In the genomic region with DNA sequence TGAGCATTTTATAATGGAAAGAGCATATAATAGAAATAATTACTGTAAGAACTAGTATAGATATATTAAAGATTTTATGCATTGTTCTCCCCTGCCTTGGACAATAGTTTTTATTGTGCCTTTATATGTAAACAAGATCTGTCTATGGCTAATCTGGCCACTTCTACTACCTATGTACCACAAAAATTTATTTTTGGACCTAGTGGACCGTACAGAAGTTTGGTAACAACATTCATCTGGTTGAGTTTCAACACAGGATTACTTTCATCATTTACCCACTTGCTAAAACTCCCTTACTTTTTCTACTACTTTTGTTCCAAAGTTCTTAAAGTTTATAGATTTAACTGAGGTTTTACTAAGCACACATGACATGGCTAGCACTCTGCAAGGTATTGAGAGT, we compare ENCODE assay signal across 23 cellular contexts. TPM values are rescaled to one million over a fixed set of nuclear protein-coding genes. Genes with fewer than 3 reads are reported as not detected.
A peak's percentile ranks its signal among the peaks of the same experiment; 100 is the strongest.
DNase-seq lines count a peak whose midpoint lies in the region; ATAC-seq, FAIRE-seq and TF ChIP-seq lines count a peak whose summit lies in the region.
"Had no signal": no experiment of that assay in that cellular context is flagged by ENCODE, and none has a peak within 500 bp of the region (broad histone marks: within the 10 kb centered on the region; RNA-seq: fewer than 3 reads in every experiment).

No MANE protein-coding gene starts in this region.

- no peak for TF ChIP-seq CTCF in body of pancreas (IDR thresholded peaks at IDR 0.05)
- TF ChIP-seq CTCF in HepG2 (CRISPR knock-in tag; IDR thresholded peaks at IDR 0.05) = no peak
- TF ChIP-seq CTCF in pancreas (IDR thresholded peaks at IDR 0.05) = no peak

- TF ChIP-seq POLR2A in body of pancreas (IDR thresholded peaks at IDR 0.05) (no peak), HepG2 (IDR thresholded peaks at IDR 0.05; ENCODE audit: insufficient read depth in 1 of 2, low read depth in 2 of 2, low read length in 2 of 2) (no peak)

- no peak overlapping the region for H3K4me3 Mint-ChIP-seq in immature natural killer cell
- H3K4me3 Mint-ChIP-seq: B cell; CD4-positive, CD25-positive, alpha-beta regulatory T cell; CD8-positive, alpha-beta T cell; HFFc6 had no signal

- H3K4me3 ChIP-seq in body of pancreas = no peak overlapping the region
- H3K4me3 ChIP-seq in HepG2 (replicated peaks in 1 of 3; ENCODE audit: insufficient read depth in 1 of 3, low read depth in 2 of 3, low read length in 3 of 3) = peak overlapping the region in 2 of 3 experiments; percentile 17 to 36; a peak in 1 of 6 replicates
- H3K4me3 ChIP-seq in pancreas = no peak overlapping the region
- no peak overlapping the region for H3K4me3 ChIP-seq in small intestine (ENCODE audit: low read depth in 1 of 2, low read length in 2 of 2)
- H3K4me3 ChIP-seq: BLaER1, HAP-1 had no signal

- no peak overlapping the region for H3K27ac Mint-ChIP-seq in immature natural killer cell
- H3K27ac Mint-ChIP-seq: B cell; CD4-positive, CD25-positive, alpha-beta regulatory T cell; CD8-positive, alpha-beta T cell; HFFc6 had no signal

- intact Hi-C loops in body of pancreas (cut with DNase I) = no loop called here
- intact Hi-C loops in HepG2 (cut with micrococcal nuclease; ENCODE audit: unreplicated experiment) = loop anchor here (1.0 to 2.0 kb wide), 2 partner anchors 14 to 80 kb away; a partner anchor contains a TSS
- intact Hi-C loops in pancreas (cut with DNase I) = no loop called here

- H3K27ac ChIP-seq in body of pancreas (peak overlapping the region; percentile 1 to 58 (median 17)), HepG2 (ENCODE audit: extremely low read length, insufficient read depth, low read length) (peak overlapping the region; percentile 95), pancreas (peak overlapping the region in 3 of 4 donors; percentile 8 to 75 (median 67)), small intestine (ENCODE audit: low read depth in 1 of 2, low read length in 1 of 2) (peak overlapping the region; percentile 46 to 50)
- H3K27ac ChIP-seq: 22Rv1, BLaER1, C4-2B had no signal

- H2AFZ ChIP-seq in HepG2 (ENCODE audit: low read length) = no peak overlapping the region

- DNase-seq in body of pancreas (no peak), HepG2 (ENCODE audit: low spot score) (no peak), pancreas (no peak), small intestine (no peak), GM19239 (ENCODE audit: insufficient read length, low spot score) (no peak), cortex of kidney (lab: John Stamatoyannopoulos, UW) (no peak), immature natural killer cell (no peak)
- DNase-seq: Caco-2; CD4-positive, CD25-positive, alpha-beta regulatory T cell; CD8-positive, alpha-beta T cell; DMS153; DND-41; GOT3; HFFc6 had no signal

- H4K20me1 ChIP-seq in HepG2 (ENCODE audit: insufficient read depth, low read length) = no peaks in the 10 kb centered on the region
- H4K20me1 ChIP-seq: BLaER1 had no signal

- peaks cover 4 to 6% (median 4%) of the 10 kb centered on the region in 3 donors for H3K36me3 Mint-ChIP-seq in immature natural killer cell

- H3K27me3 ChIP-seq in body of pancreas (no peaks in the 10 kb centered on the region), HepG2 (ENCODE audit: control insufficient read depth in 1 of 2, insufficient read depth in 2 of 2, low read length in 2 of 2) (no peaks in the 10 kb centered on the region), pancreas (no peaks in the 10 kb centered on the region), small intestine (ENCODE audit: control insufficient read depth in 2 of 2, insufficient read depth in 2 of 2, low read length in 2 of 2) (no peaks in the 10 kb centered on the region)
- H3K27me3 ChIP-seq: BLaER1 had no signal

- 85 to 90% methylated on average over 1 of the region's 1 CpG for WGBS in body of pancreas, 2 donors
- WGBS in HepG2 (ENCODE audit: low lambda C conversion rate) = 17% methylated on average over 1 of the region's 1 CpG
- WGBS in pancreas, 2 donors = 82 to 94% methylated on average over 1 of the region's 1 CpG
- 83 to 100% (median 87%) methylated on average over 1 of the region's 1 CpG for WGBS in small intestine, 3 donors

- H3K79me2 ChIP-seq in HepG2 (ENCODE audit: insufficient read depth, low read length) = no peaks in the 10 kb centered on the region

- CTCF ChIA-PET in HepG2 (lab: Yijun Ruan, JAX; ENCODE audit: low intra/inter-chr PET ratio, low total read pairs) = no interaction called here

- H3K9me3 ChIP-seq in body of pancreas (no peaks in the 10 kb centered on the region), HepG2 (ENCODE audit: low read length) (no peaks in the 10 kb centered on the region), pancreas (no peaks in the 10 kb centered on the region), small intestine (ENCODE audit: control insufficient read depth, low read depth) (no peaks in the 10 kb centered on the region)
- H3K9me3 ChIP-seq: Caco-2, HAP-1 had no signal

- H3K4me1 ChIP-seq in body of pancreas = peaks cover 25% of the 10 kb centered on the region
- peaks cover 71% of the 10 kb centered on the region for H3K4me1 ChIP-seq in HepG2 (ENCODE audit: insufficient read depth, low read length)
- peaks cover 10 to 30% (median 20%) of the 10 kb centered on the region in 3 donors for H3K4me1 ChIP-seq in pancreas
- H3K4me1 ChIP-seq in small intestine (ENCODE audit: control insufficient read depth in 2 of 2, insufficient read depth in 1 of 2, low read depth in 1 of 2, low read length in 1 of 2) = peaks cover 0 to 3% of the 10 kb centered on the region in 2 donors
- H3K4me1 ChIP-seq: BLaER1 had no signal

- H3K27me3 Mint-ChIP-seq in immature natural killer cell (ENCODE audit: low read depth in 3 of 3) = no peaks in the 10 kb centered on the region
- H3K27me3 Mint-ChIP-seq: B cell; CD4-positive, CD25-positive, alpha-beta regulatory T cell had no signal

- H3K9ac ChIP-seq in HepG2 (ENCODE audit: insufficient read depth, low read depth, low read length) = peak overlapping the region; percentile 71
- H3K9ac ChIP-seq: BLaER1 had no signal

- in situ Hi-C loops in HepG2 (cut with HindIII; ENCODE audit: extremely low pct_ligation_motif_present, low pct_unique_long_range_greater_than_20kb) = no loop called here

- ATAC-seq in body of pancreas (no peak), HepG2 (peak; percentile 19; the same call in 2 of the 3 replicates), pancreas (no peak)
- ATAC-seq: CD8-positive, alpha-beta T cell had no signal

- BruUV-seq in HepG2 (replicated peaks; lab: Mats Ljungman, UMichigan) = TSS peak; percentile 89

- H3K36me3 ChIP-seq in body of pancreas (replicated peaks in 1 of 2; ENCODE audit: insufficient read depth in 1 of 2, low read depth in 2 of 2) (no peaks in the 10 kb centered on the region), HepG2 (replicated peaks in 1 of 2; ENCODE audit: control insufficient read depth in 1 of 2, insufficient read depth in 2 of 2, low read length in 2 of 2) (no peaks in the 10 kb centered on the region), pancreas (no peaks in the 10 kb centered on the region), small intestine (ENCODE audit: control insufficient read depth in 2 of 2, insufficient read depth in 2 of 2, low read length in 2 of 2) (no peaks in the 10 kb centered on the region)
- H3K36me3 ChIP-seq: BLaER1, HAP-1 had no signal

- TF ChIP-seq RAD21 in HepG2 (CRISPR knock-in tag; IDR thresholded peaks at IDR 0.05) = no peak

- FAIRE-seq in HepG2 (lab: Jason Lieb, UNC) (no peak), pancreas (lab: Jason Lieb, UNC) (no peak), small intestine (lab: Jason Lieb, UNC) (no peak), GM19239 (lab: Jason Lieb, UNC) (no peak)
- FAIRE-seq: A204.1, G401.6, GM12892, H54 had no signal

- H3K4me1 Mint-ChIP-seq in immature natural killer cell = no peaks in the 10 kb centered on the region
- H3K4me1 Mint-ChIP-seq: B cell had no signal

- no peak for TF ChIP-seq EP300 in HepG2 (IDR thresholded peaks at IDR 0.05; ENCODE audit: low read depth in 2 of 2, low read length in 2 of 2)
- no peak for TF ChIP-seq EP300 in HepG2 (CRISPR knock-in tag; IDR thresholded peaks at IDR 0.05; ENCODE audit: borderline replicate concordance)

- POLR2A ChIA-PET in HepG2 (lab: Yijun Ruan, JAX) = interaction anchor here (1.2 to 2.8 kb wide), 6 partner anchors 8 to 385 kb away, joined by 3 to 54 read pairs (median 10); a partner anchor contains a TSS

- no peaks in the 10 kb centered on the region for H3K9me3 Mint-ChIP-seq in immature natural killer cell
- H3K9me3 Mint-ChIP-seq: CD4-positive, CD25-positive, alpha-beta regulatory T cell; CD8-positive, alpha-beta T cell; HFFc6 had no signal

- H3K4me2 ChIP-seq in HepG2 (ENCODE audit: low read depth, low read length) = peak overlapping the region; percentile 66
- H3K4me2 ChIP-seq: BLaER1 had no signal

RNA-seq across cellular contexts. Expression of a gene that starts 13.2 kb away (rescaled TPM):
- total RNA-seq in body of pancreas (10 to 100 TPM; 10.9 to 21.8 TPM), HepG2 (2016; rRNA removed; fragmentation: Illumina TruSeq; extraction: Trizol) (0.46 and 1.0 TPM in 2 replicates), pancreas (10 to 100 TPM in 4 of 6 donors, 1 to 10 TPM in 2; 4.7 to 16.8 (median 12.1) TPM)
- total RNA-seq in HepG2 (2016; cell fraction: cytosol; rRNA removed; fragmentation: Illumina TruSeq; extraction: Trizol; ENCODE audit: low read depth) = 0.35 and 1.3 TPM in 2 replicates
- 0.97 and 0.98 TPM in 2 replicates for total RNA-seq in HepG2 (2016; cell fraction: insoluble cytoplasmic fraction; rRNA removed; fragmentation: Illumina TruSeq; extraction: Trizol)
- 0.49 and 0.76 TPM in 2 replicates for total RNA-seq in HepG2 (2016; cell fraction: membrane; rRNA removed; fragmentation: Illumina TruSeq; extraction: Trizol)
- 0.47 and 1.3 TPM in 2 replicates for total RNA-seq in HepG2 (2016; cell fraction: nucleus; rRNA removed; fragmentation: Illumina TruSeq; extraction: Trizol)
- polyA plus RNA-seq in HepG2 (2011; rRNA removed) (0.98 and 1.6 TPM in 2 replicates), pancreas (10 to 100 TPM; 14.3 to 18.2 TPM), small intestine (1 to 10 TPM; 1.5 to 2.9 (median 2.7) TPM), immature natural killer cell (1 to 10 TPM in 1 of 3 donors, under 1 TPM in 1, not detected in 1; 0.72 to 1.2 TPM)
- polyA plus RNA-seq in HepG2 (2011; cell fraction: cytosol; rRNA removed) = 1.0 and 1.4 TPM in 2 replicates
- 3.6 and 4.1 TPM in 2 replicates for polyA plus RNA-seq in HepG2 (2011; cell fraction: nucleus; rRNA removed)
- 2.6 and 3.3 TPM in 2 replicates for polyA plus RNA-seq in HepG2 (2012)
- polyA plus RNA-seq in HepG2 (2016; cell fraction: cytosol; fragmentation: Illumina TruSeq; extraction: Trizol; ENCODE audit: low read depth) = 0.16 and 0.17 TPM in 2 replicates
- polyA plus RNA-seq in HepG2 (2016; cell fraction: insoluble cytoplasmic fraction; fragmentation: Illumina TruSeq; extraction: Trizol; ENCODE audit: low read depth) = 0.60 and 0.63 TPM in 2 replicates
- 0.25 and 0.37 TPM in 2 replicates for polyA plus RNA-seq in HepG2 (2016; cell fraction: membrane; fragmentation: Illumina TruSeq; extraction: Trizol; ENCODE audit: low read depth)
- 1.1 and 1.2 TPM in 2 replicates for polyA plus RNA-seq in HepG2 (2016; cell fraction: nucleus; fragmentation: Illumina TruSeq; extraction: Trizol; ENCODE audit: insufficient read depth, low read depth)
- polyA minus RNA-seq in HepG2 (2011; rRNA and poly(A)+ RNA removed; ENCODE audit: low replicate concordance) = 0.75 and 0.82 TPM in 2 replicates
- 0.89 and 0.97 TPM in 2 replicates for polyA minus RNA-seq in HepG2 (2011; cell fraction: cytosol; rRNA and poly(A)+ RNA removed)
- 2.8 and 4.2 TPM in 2 replicates for polyA minus RNA-seq in HepG2 (2011; cell fraction: nucleus; rRNA and poly(A)+ RNA removed)

RNA-seq across cellular contexts. Expression of a gene that starts 14.6 kb away (rescaled TPM):
- total RNA-seq in body of pancreas (100 to 1,000 TPM; 102 to 174 TPM), HepG2 (2016; rRNA removed; fragmentation: Illumina TruSeq; extraction: Trizol) (277 and 357 TPM in 2 replicates), pancreas (100 to 1,000 TPM in 5 of 6 donors, 10 to 100 TPM in 1; 89.6 to 203 (median 105) TPM)
- 95.1 and 97.4 TPM in 2 replicates for total RNA-seq in HepG2 (2016; cell fraction: cytosol; rRNA removed; fragmentation: Illumina TruSeq; extraction: Trizol; ENCODE audit: low read depth)
- total RNA-seq in HepG2 (2016; cell fraction: insoluble cytoplasmic fraction; rRNA removed; fragmentation: Illumina TruSeq; extraction: Trizol) = 277 and 377 TPM in 2 replicates
- 78.5 and 96.6 TPM in 2 replicates for total RNA-seq in HepG2 (2016; cell fraction: membrane; rRNA removed; fragmentation: Illumina TruSeq; extraction: Trizol)
- total RNA-seq in HepG2 (2016; cell fraction: nucleus; rRNA removed; fragmentation: Illumina TruSeq; extraction: Trizol) = 143 and 145 TPM in 2 replicates
- polyA plus RNA-seq in HepG2 (2011; rRNA removed) (243 and 261 TPM in 2 replicates), pancreas (100 to 1,000 TPM; 125 to 157 TPM), small intestine (100 to 1,000 TPM; 417 to 708 (median 665) TPM), immature natural killer cell (1,000 to 10,000 TPM; 2,810 to 4,711 (median 3,144) TPM)
- 156 and 261 TPM in 2 replicates for polyA plus RNA-seq in HepG2 (2011; cell fraction: cytosol; rRNA removed)
- polyA plus RNA-seq in HepG2 (2011; cell fraction: nucleus; rRNA removed) = 65.4 and 82.9 TPM in 2 replicates
- polyA plus RNA-seq in HepG2 (2012) = 263 and 319 TPM in 2 replicates
- polyA plus RNA-seq in HepG2 (2016; cell fraction: cytosol; fragmentation: Illumina TruSeq; extraction: Trizol; ENCODE audit: low read depth) = 53.2 and 57.8 TPM in 2 replicates
- polyA plus RNA-seq in HepG2 (2016; cell fraction: insoluble cytoplasmic fraction; fragmentation: Illumina TruSeq; extraction: Trizol; ENCODE audit: low read depth) = 305 and 333 TPM in 2 replicates
- polyA plus RNA-seq in HepG2 (2016; cell fraction: membrane; fragmentation: Illumina TruSeq; extraction: Trizol; ENCODE audit: low read depth) = 53.7 and 63.8 TPM in 2 replicates
- polyA plus RNA-seq in HepG2 (2016; cell fraction: nucleus; fragmentation: Illumina TruSeq; extraction: Trizol; ENCODE audit: insufficient read depth, low read depth) = 156 and 160 TPM in 2 replicates
- polyA minus RNA-seq in HepG2 (2011; rRNA and poly(A)+ RNA removed; ENCODE audit: low replicate concordance) = 91.9 and 99.7 TPM in 2 replicates
- polyA minus RNA-seq in HepG2 (2011; cell fraction: cytosol; rRNA and poly(A)+ RNA removed) = 172 and 198 TPM in 2 replicates
- 130 and 202 TPM in 2 replicates for polyA minus RNA-seq in HepG2 (2011; cell fraction: nucleus; rRNA and poly(A)+ RNA removed)

RNA-seq across cellular contexts. Expression of a gene that starts 28.9 kb away (rescaled TPM):
- total RNA-seq in body of pancreas = 100 to 1,000 TPM in 1 of 2 donors, 10 to 100 TPM in 1; 84.7 to 121 TPM
- 340 and 475 TPM in 2 replicates for total RNA-seq in HepG2 (2016; rRNA removed; fragmentation: Illumina TruSeq; extraction: Trizol)
- total RNA-seq in HepG2 (2016; cell fraction: cytosol; rRNA removed; fragmentation: Illumina TruSeq; extraction: Trizol; ENCODE audit: low read depth) = 118 and 121 TPM in 2 replicates
- 344 and 488 TPM in 2 replicates for total RNA-seq in HepG2 (2016; cell fraction: insoluble cytoplasmic fraction; rRNA removed; fragmentation: Illumina TruSeq; extraction: Trizol)
- 130 and 135 TPM in 2 replicates for total RNA-seq in HepG2 (2016; cell fraction: membrane; rRNA removed; fragmentation: Illumina TruSeq; extraction: Trizol)
- 113 and 117 TPM in 2 replicates for total RNA-seq in HepG2 (2016; cell fraction: nucleus; rRNA removed; fragmentation: Illumina TruSeq; extraction: Trizol)
- polyA plus RNA-seq in HepG2 (2011; rRNA removed) = 238 and 265 TPM in 2 replicates
- polyA plus RNA-seq in HepG2 (2011; cell fraction: cytosol; rRNA removed) = 202 and 250 TPM in 2 replicates
- polyA plus RNA-seq in HepG2 (2011; cell fraction: nucleus; rRNA removed) = 45.6 and 55.4 TPM in 2 replicates
- polyA plus RNA-seq in HepG2 (2012) = 212 and 213 TPM in 2 replicates
- 96.0 and 108 TPM in 2 replicates for polyA plus RNA-seq in HepG2 (2016; cell fraction: cytosol; fragmentation: Illumina TruSeq; extraction: Trizol; ENCODE audit: low read depth)
- polyA plus RNA-seq in HepG2 (2016; cell fraction: insoluble cytoplasmic fraction; fragmentation: Illumina TruSeq; extraction: Trizol; ENCODE audit: low read depth) = 470 and 496 TPM in 2 replicates
- 102 and 106 TPM in 2 replicates for polyA plus RNA-seq in HepG2 (2016; cell fraction: membrane; fragmentation: Illumina TruSeq; extraction: Trizol; ENCODE audit: low read depth)
- 168 and 175 TPM in 2 replicates for polyA plus RNA-seq in HepG2 (2016; cell fraction: nucleus; fragmentation: Illumina TruSeq; extraction: Trizol; ENCODE audit: insufficient read depth, low read depth)
- 114 and 173 TPM in 2 replicates for polyA minus RNA-seq in HepG2 (2011; rRNA and poly(A)+ RNA removed; ENCODE audit: low replicate concordance)
- polyA minus RNA-seq in HepG2 (2011; cell fraction: cytosol; rRNA and poly(A)+ RNA removed) = 94.2 and 95.6 TPM in 2 replicates
- polyA minus RNA-seq in HepG2 (2011; cell fraction: nucleus; rRNA and poly(A)+ RNA removed) = 30.6 and 55.3 TPM in 2 replicates
- total RNA-seq in pancreas = 100 to 1,000 TPM in 2 of 6 donors, 10 to 100 TPM in 4; 63.0 to 195 (median 82.7) TPM
- 100 to 1,000 TPM; 198 to 208 TPM for polyA plus RNA-seq in pancreas
- polyA plus RNA-seq in small intestine = 1,000 to 10,000 TPM in 2 of 3 donors, 100 to 1,000 TPM in 1; 601 to 1,249 (median 1,170) TPM
- polyA plus RNA-seq in immature natural killer cell = 1,000 to 10,000 TPM; 1,023 to 1,314 (median 1,183) TPM

Comparison
In these comparisons a context has a peak if more than half of its experiments do, and no peak if none do; other contexts are left out.
1. H3K27ac ChIP-seq: peak in every context shown above with its lines; median percentile 95 in HepG2; 67 in pancreas; 48 in small intestine; 17 in body of pancreas.
2. H3K4me3 ChIP-seq: peak in HepG2 (2 of 3); none in body of pancreas (0 of 2), pancreas (0 of 4) and small intestine (0 of 2).